Comparison of ENCODE assay signal across 23 cellular contexts in the genomic region with DNA sequence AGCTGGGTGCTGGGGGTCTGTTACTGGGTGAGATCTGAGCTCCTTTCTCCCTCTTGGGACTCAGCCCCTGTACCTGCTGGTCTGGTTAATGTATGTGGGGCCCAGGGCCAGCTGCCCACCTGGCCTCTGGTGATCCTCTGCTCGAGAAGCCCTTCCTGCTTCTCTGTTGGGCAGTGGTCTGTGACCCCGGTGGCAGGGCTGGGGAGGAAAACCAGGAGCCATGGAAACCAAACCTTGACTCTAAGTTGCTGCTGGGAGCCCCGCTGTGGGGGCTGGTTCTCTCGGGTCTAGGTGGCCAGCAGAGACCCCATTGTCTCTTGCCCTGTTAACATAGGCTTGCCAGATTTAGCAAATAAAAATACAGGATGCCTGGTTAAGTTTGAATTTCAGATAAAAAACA. TPM values are rescaled to one million over a fixed set of nuclear protein-coding genes. Genes with fewer than 3 reads are reported as not detected.
DNase-seq lines count a peak whose midpoint lies in the region; ATAC-seq and TF ChIP-seq lines count a peak whose summit lies in the region.
"Had no signal": no experiment of that assay in that cellular context is flagged by ENCODE, and none has a peak within 500 bp of the region (broad histone marks: within the 10 kb centered on the region; RNA-seq: fewer than 3 reads in every experiment).

No MANE protein-coding gene starts in this region.

- H3K27ac ChIP-seq in RWPE2 (ENCODE audit: poor library complexity, severe bottlenecking) (peak overlapping the region; percentile 91), esophagus muscularis mucosa (replicated peaks in 1 of 4) (no peak overlapping the region)
- H3K27ac ChIP-seq: 22Rv1 had no signal

- no peak overlapping the region for H3K4me3 ChIP-seq in RWPE2 (ENCODE audit: severe bottlenecking)
- no peak overlapping the region for H3K4me3 ChIP-seq in mucosa of descending colon
- H3K4me3 ChIP-seq in esophagus muscularis mucosa, result no peak overlapping the region

- ATAC-seq in RWPE2 (ENCODE audit: low read depth) (no peak), mucosa of descending colon (no peak)

- H3K4me1 Mint-ChIP-seq in activated naive CD4-positive, alpha-beta T cell treated with anti-CD3 and anti-CD28 coated beads, Interleukin-2, amount 50 U/mL, for 24 hours, result peaks cover 61% of the 10 kb centered on the region
- H3K4me1 Mint-ChIP-seq in type B pancreatic cell (ENCODE audit: unreplicated experiment), result peaks cover 47% of the 10 kb centered on the region

- no peaks in the 10 kb centered on the region for H3K9me3 Mint-ChIP-seq in activated naive CD4-positive, alpha-beta T cell treated with anti-CD3 and anti-CD28 coated beads, Interleukin-2, amount 50 U/mL, for 24 hours
- no peaks in the 10 kb centered on the region for H3K9me3 Mint-ChIP-seq in type B pancreatic cell

- H3K9me3 ChIP-seq in RWPE2 (ENCODE audit: severe bottlenecking) (no peaks in the 10 kb centered on the region), mucosa of descending colon (no peaks in the 10 kb centered on the region), esophagus muscularis mucosa (no peaks in the 10 kb centered on the region)
- H3K9me3 ChIP-seq: SK-N-SH had no signal

- DNase-seq in activated naive CD4-positive, alpha-beta T cell (lab: John Stamatoyannopoulos, UW), result no peak
- DNase-seq in RWPE2 (ENCODE audit: low spot score) (no peak), mucosa of descending colon (peak in 2 of 3 donors; percentile 9 to 18), type B pancreatic cell (ENCODE audit: extremely low spot score, unreplicated experiment) (no peak), DMS79 treated with DMSO at 0.1 percent for 48 hours (lab: John Stamatoyannopoulos, UW) (no peak), NCI-H2081 (lab: John Stamatoyannopoulos, UW) (no peak), esophagus muscularis mucosa (ENCODE audit: extremely low spot score) (no peak)
- DNase-seq: DMS53, EL, GF-D8, GOT3, HCEC 1CT, NCI-H1105, NCI-H1694, NCI-H2081 treated with DMSO at 0.1 percent for 48 hours, NCI-H2171 treated with DMSO at 0.1 percent for 48 hours, NCI-H446, NCI-H526, RPMI8226, SIG-M5, SK-N-SH had no signal

- 78% methylated on average over 3 of the region's 4 CpGs for WGBS in esophagus muscularis mucosa

- H3K36me3 Mint-ChIP-seq in activated naive CD4-positive, alpha-beta T cell treated with anti-CD3 and anti-CD28 coated beads, Interleukin-2, amount 50 U/mL, for 24 hours, result no peaks in the 10 kb centered on the region
- H3K36me3 Mint-ChIP-seq in type B pancreatic cell, result no peaks in the 10 kb centered on the region

- no peak for TF ChIP-seq CTCF in RWPE2 (IDR thresholded peaks at IDR 0.05; ENCODE audit: poor library complexity, severe bottlenecking)
- no peak for TF ChIP-seq CTCF in mucosa of descending colon (IDR thresholded peaks at IDR 0.05)
- TF ChIP-seq CTCF in type B pancreatic cell (conservative IDR thresholded peaks at IDR 0.05), result no peak
- no peak for TF ChIP-seq CTCF in esophagus muscularis mucosa (IDR thresholded peaks at IDR 0.05)

- H3K36me3 ChIP-seq in RWPE2 (ENCODE audit: low read depth) (no peaks in the 10 kb centered on the region), mucosa of descending colon (ENCODE audit: low read depth) (no peaks in the 10 kb centered on the region), esophagus muscularis mucosa (no peaks in the 10 kb centered on the region)

- H3K4me1 ChIP-seq in RWPE2 (ENCODE audit: insufficient read depth, poor library complexity, severe bottlenecking) (peaks cover 34% of the 10 kb centered on the region), mucosa of descending colon (ENCODE audit: low read depth) (no peaks in the 10 kb centered on the region), esophagus muscularis mucosa (no peaks in the 10 kb centered on the region)

- H3K27me3 Mint-ChIP-seq in activated naive CD4-positive, alpha-beta T cell treated with anti-CD3 and anti-CD28 coated beads, Interleukin-2, amount 50 U/mL, for 24 hours, result peaks cover 5% of the 10 kb centered on the region
- H3K27me3 Mint-ChIP-seq in type B pancreatic cell, result peaks cover 4% of the 10 kb centered on the region

- peak overlapping the region; percentile 2 for H3K27ac Mint-ChIP-seq in activated naive CD4-positive, alpha-beta T cell treated with anti-CD3 and anti-CD28 coated beads, Interleukin-2, amount 50 U/mL, for 24 hours
- H3K27ac Mint-ChIP-seq in type B pancreatic cell, result peak overlapping the region; percentile 3

- H3K4me3 Mint-ChIP-seq in activated naive CD4-positive, alpha-beta T cell treated with anti-CD3 and anti-CD28 coated beads, Interleukin-2, amount 50 U/mL, for 24 hours, result no peak overlapping the region
- H3K4me3 Mint-ChIP-seq in type B pancreatic cell, result peak overlapping the region; percentile 28

- intact Hi-C loops in mucosa of descending colon (cut with DNase I, micrococcal nuclease) (no loop called here), esophagus muscularis mucosa (cut with DNase I) (no loop called here)

- TF ChIP-seq POLR2A in esophagus muscularis mucosa (IDR thresholded peaks at IDR 0.05; ENCODE audit: low read depth), result no peak

- H3K27me3 ChIP-seq in RWPE2 (ENCODE audit: insufficient read depth, poor library complexity, severe bottlenecking) (no peaks in the 10 kb centered on the region), esophagus muscularis mucosa (peaks cover 0 to 45% (median 0%) of the 10 kb centered on the region in 4 donors)

- TF ChIP-seq EP300 in esophagus muscularis mucosa (IDR thresholded peaks at IDR 0.05), result no peak

RNA-seq across cellular contexts. Expression of a gene that starts 1.3 kb away (rescaled TPM):
- total RNA-seq in mucosa of descending colon (under 1 TPM; 0.25 to 0.65 (median 0.38) TPM), type B pancreatic cell (ENCODE audit: low replicate concordance) (21.2 and 35.5 TPM in 2 replicates), esophagus muscularis mucosa (1 to 10 TPM in 1 of 4 donors, not detected in 3; 2.1 TPM)

RNA-seq across cellular contexts. Expression of a gene that starts 42.7 kb away (rescaled TPM):
- under 1 TPM in 2 of 3 donors, not detected in 1; 0.09 to 0.17 TPM for total RNA-seq in mucosa of descending colon
- not detected in 2 replicates for total RNA-seq in type B pancreatic cell (ENCODE audit: low replicate concordance)
- not detected for total RNA-seq in esophagus muscularis mucosa

Comparison
In these comparisons a context has a peak if more than half of its experiments do, and no peak if none do; other contexts are left out.
1. DNase-seq: peak in mucosa of descending colon (2 of 3); none in activated naive CD4-positive, alpha-beta T cell (0 of 4), RWPE2 (single experiment), type B pancreatic cell (single experiment), DMS79 treated with DMSO at 0.1 percent for 48 hours (single experiment), NCI-H2081 (0 of 2) and esophagus muscularis mucosa (single experiment).